In the genomic region with DNA sequence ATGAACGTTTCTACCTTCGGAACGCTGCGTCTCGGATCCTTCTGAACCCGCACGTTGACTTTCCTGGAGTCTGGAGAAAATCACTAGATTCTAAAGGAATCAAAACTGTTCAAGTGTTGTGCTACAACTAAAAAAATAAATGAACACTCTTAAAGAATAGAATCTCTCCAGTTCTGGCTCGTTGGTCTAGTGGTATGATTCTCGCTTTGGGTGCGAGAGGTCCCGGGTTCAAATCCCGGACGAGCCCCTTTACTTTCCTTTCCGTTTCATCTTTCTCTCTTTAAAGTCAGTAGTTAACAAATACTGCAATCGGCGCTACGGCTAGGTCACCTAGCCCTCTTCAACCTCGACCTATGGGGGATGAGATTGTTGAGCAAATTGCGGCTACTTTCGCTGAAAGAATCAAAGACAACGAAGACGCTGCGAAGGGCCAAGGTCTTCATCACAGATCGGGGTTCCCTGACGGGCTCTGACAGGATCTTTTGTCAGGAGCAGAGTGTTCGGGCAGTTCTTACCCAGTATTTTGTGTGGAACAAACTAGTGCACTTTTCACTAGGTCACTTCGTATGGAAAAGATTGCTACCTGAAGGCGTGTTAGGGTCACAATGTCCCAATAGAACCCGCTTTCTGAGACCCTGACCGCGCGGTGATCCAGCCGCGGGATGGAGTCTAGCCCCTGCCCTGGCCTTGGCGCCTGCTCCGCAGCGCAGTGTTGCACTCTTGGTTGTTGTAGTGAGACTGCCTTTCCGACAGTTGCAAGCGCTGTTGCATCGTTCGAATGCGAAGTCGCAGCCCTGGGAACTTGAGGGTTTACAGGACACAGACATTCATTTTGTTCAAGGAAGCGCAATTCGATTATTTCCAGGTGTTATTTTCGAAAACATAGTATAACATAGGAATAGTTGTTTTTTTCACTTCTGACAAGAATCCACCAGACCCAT, we compare ENCODE assay signal across 8 cellular contexts. TPM values are rescaled to one million over a fixed set of nuclear protein-coding genes. Genes with fewer than 3 reads are reported as not detected.
A peak's percentile ranks its signal among the peaks of the same experiment; 100 is the strongest.
DNase-seq lines count a peak whose midpoint lies in the region; ATAC-seq and TF ChIP-seq lines count a peak whose summit lies in the region.

No MANE protein-coding gene starts in this region.

- no peak overlapping the region for H3K27ac ChIP-seq in BLaER1 treated with 17β-estradiol and CSF1 and Interleukin-3, amounts not matched to agents 10 nM and 100 nM
- no peak overlapping the region for H3K27ac ChIP-seq in parathyroid adenoma

- no peak overlapping the region for H3K9ac ChIP-seq in BLaER1 treated with 17β-estradiol and CSF1 and Interleukin-3, amounts not matched to agents 10 nM and 100 nM
- no peak overlapping the region for H3K9ac ChIP-seq in parathyroid adenoma

- ATAC-seq in GM19452 (IDR thresholded peaks at IDR 0.05; ENCODE audit: unreplicated experiment) (peak; percentile 65), Right ventricle myocardium superior (ENCODE audit: poor library complexity) (peak; percentile 77)

- H3K79me2 ChIP-seq in parathyroid adenoma, result no peaks in the 10 kb centered on the region

- TF ChIP-seq CTCF in parathyroid adenoma (IDR thresholded peaks at IDR 0.05), result no peak

- H3K4me3 ChIP-seq in BLaER1 treated with 17β-estradiol and CSF1 and Interleukin-3, amounts not matched to agents 10 nM and 100 nM, result peak overlapping the region; percentile 28 to 65 (median 52); a peak in 16 of 20 replicates
- peak overlapping the region; percentile 51 for H3K4me3 ChIP-seq in parathyroid adenoma (ENCODE audit: low read depth, low read length)

- H3K9me3 ChIP-seq in BLaER1 treated with 17β-estradiol and CSF1 and Interleukin-3, amounts not matched to agents 10 nM and 100 nM (replicated peaks in 1 of 11), result peaks cover 18 to 33% (median 27%) of the 10 kb centered on the region in 11 experiments
- no peaks in the 10 kb centered on the region for H3K9me3 ChIP-seq in parathyroid adenoma (ENCODE audit: control insufficient read depth, low read length)

- H3K4me2 ChIP-seq in BLaER1 treated with 17β-estradiol and CSF1 and Interleukin-3, amounts not matched to agents 10 nM and 100 nM, result peak overlapping the region; percentile 70 to 92 (median 85)
- peak overlapping the region; percentile 78 for H3K4me2 ChIP-seq in parathyroid adenoma (ENCODE audit: low read length)

- DNase-seq in HK-2 (ENCODE audit: unreplicated experiment) (peak; percentile 60), RKO (ENCODE audit: low spot score) (peak; percentile 89), Right ventricle myocardium superior (no peak), mucosa of gallbladder (ENCODE audit: low spot score) (no peak)
- DNase-seq in activated T-helper 9 cell treated with anti-CD3 and anti-CD28 coated beads, Interleukin-2, amount 50 U/mL, for 16 hours (ENCODE audit: low read depth), result peak; percentile 41

- peaks cover 0 to 7% (median 0%) of the 10 kb centered on the region in 11 experiments; a peak in 2 of 22 replicates for H4K20me1 ChIP-seq in BLaER1 treated with 17β-estradiol and CSF1 and Interleukin-3, amounts not matched to agents 10 nM and 100 nM

- no peaks in the 10 kb centered on the region for H3K36me3 ChIP-seq in BLaER1 treated with 17β-estradiol and CSF1 and Interleukin-3, amounts not matched to agents 10 nM and 100 nM
- no peaks in the 10 kb centered on the region for H3K36me3 ChIP-seq in parathyroid adenoma (ENCODE audit: control insufficient read depth, insufficient read depth, low read length)

- H3K4me1 ChIP-seq in BLaER1 treated with 17β-estradiol and CSF1 and Interleukin-3, amounts not matched to agents 10 nM and 100 nM, result peaks cover 11 to 25% (median 21%) of the 10 kb centered on the region in 10 experiments
- peaks cover 2% of the 10 kb centered on the region for H3K4me1 ChIP-seq in parathyroid adenoma

- peak overlapping the region; percentile 48 for H2AFZ ChIP-seq in parathyroid adenoma

- H3K27me3 ChIP-seq in BLaER1 treated with 17β-estradiol and CSF1 and Interleukin-3, amounts not matched to agents 10 nM and 100 nM, result peaks cover 54 to 67% (median 62%) of the 10 kb centered on the region in 11 experiments
- H3K27me3 ChIP-seq in parathyroid adenoma (ENCODE audit: control insufficient read depth, insufficient read depth, low read length), result no peaks in the 10 kb centered on the region

- intact Hi-C loops in Right ventricle myocardium superior (cut with DNase I), result no loop called here

RNA-seq across cellular contexts. Expression of a gene that starts 8.4 kb away (rescaled TPM):
- total RNA-seq in Right ventricle myocardium superior (not detected), mucosa of gallbladder (not detected)

RNA-seq across cellular contexts. Expression of a gene that starts 41.9 kb away (rescaled TPM):
- total RNA-seq in Right ventricle myocardium superior (not detected), mucosa of gallbladder (not detected)

RNA-seq across cellular contexts. Expression of a gene that starts 45.3 kb away (rescaled TPM):
- total RNA-seq in Right ventricle myocardium superior, result not detected
- not detected for total RNA-seq in mucosa of gallbladder

RNA-seq across cellular contexts. Expression of a gene that starts 51.3 kb away (rescaled TPM):
- total RNA-seq in Right ventricle myocardium superior (9.4 TPM), mucosa of gallbladder (135 TPM)

RNA-seq across cellular contexts. Expression of a gene that starts 55.5 kb away (rescaled TPM):
- 5.3 TPM for total RNA-seq in Right ventricle myocardium superior
- total RNA-seq in mucosa of gallbladder, result 110 TPM

Comparison
In these comparisons a context has a peak if more than half of its experiments do, and no peak if none do; other contexts are left out.
1. DNase-seq: peak in HK-2 (single experiment), RKO (single experiment) and activated T-helper 9 cell treated with anti-CD3 and anti-CD28 coated beads, Interleukin-2, amount 50 U/mL, for 16 hours (single experiment); none in Right ventricle myocardium superior (single experiment) and mucosa of gallbladder (single experiment).